Comparison of ENCODE assay signal across 1 cellular context in the genomic region with DNA sequence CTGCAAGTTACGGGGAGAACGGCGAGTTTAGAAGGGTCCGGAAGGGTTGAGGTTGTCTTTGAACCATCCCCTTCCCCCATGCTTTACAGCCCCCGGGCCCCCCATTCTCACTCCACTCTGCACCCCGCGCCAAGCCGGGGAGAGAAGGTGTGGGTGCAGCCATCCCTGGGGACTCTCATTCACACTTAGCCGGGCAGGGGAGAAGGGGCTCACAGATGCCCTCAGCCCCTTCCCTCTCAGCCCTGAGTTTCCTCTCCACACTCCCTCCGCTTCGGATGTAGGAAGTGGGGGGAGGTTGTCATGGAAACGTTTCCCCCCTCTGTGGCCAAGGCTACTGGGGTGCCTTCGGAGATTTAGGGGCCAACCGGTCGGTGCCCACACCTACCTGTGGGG.
TF ChIP-seq lines count a peak whose summit lies in the region.

No MANE protein-coding gene starts in this region.

TF ChIP-seq in GM12878, 131 proteins besides CTCF, POLR2A, EP300 and RAD21 (continued from another document):
- TF ChIP-seq USF2 (IDR thresholded peaks at IDR 0.05; ENCODE audit: borderline replicate concordance, low read depth, low read length): no peak
- TF ChIP-seq FOXK2 (IDR thresholded peaks at IDR 0.05): no peak
- no peak for TF ChIP-seq KLF5 (IDR thresholded peaks at IDR 0.05; ENCODE audit: partially characterized antibody)
- TF ChIP-seq EED (IDR thresholded peaks at IDR 0.05; ENCODE audit: low read depth): no peak
- no peak for TF ChIP-seq ATF7 (IDR thresholded peaks at IDR 0.05; ENCODE audit: low read depth)
- TF ChIP-seq SUPT20H (IDR thresholded peaks at IDR 0.05; ENCODE audit: borderline replicate concordance, control insufficient read depth, low read depth, low read length): no peak
- no peak for TF ChIP-seq TARDBP (IDR thresholded peaks at IDR 0.05; ENCODE audit: borderline replicate concordance)
- TF ChIP-seq GABPA (IDR thresholded peaks at IDR 0.05; ENCODE audit: low read depth): no peak
- no peak for TF ChIP-seq SRF (IDR thresholded peaks at IDR 0.05; ENCODE audit: low read depth in 2 of 2, low read length in 2 of 2)
